In genomic region chr3:75645548-75645947, GRCh38 we compare ENCODE assay signal across 12 cellular contexts. TPM values are rescaled to one million over a fixed set of nuclear protein-coding genes. Genes with fewer than 3 reads are reported as not detected.
DNase-seq lines count a peak whose midpoint lies in the region; TF ChIP-seq lines count a peak whose summit lies in the region.
"Not testable (repeated sequence)": the region's sequence is repeated elsewhere in the genome, so short reads cannot be mapped to it uniquely, and the experiment has no call there.
"Had no signal": no experiment of that assay in that cellular context is flagged by ENCODE, and none has a peak within 500 bp of the region (broad histone marks: within the 10 kb centered on the region; RNA-seq: fewer than 3 reads in every experiment).

No MANE protein-coding gene starts in this region.

- H3K4me3 Mint-ChIP-seq in activated CD4-positive, alpha-beta T cell treated with anti-CD3 and anti-CD28 coated beads, Interleukin-2, amount 10 ng/mL, durations not matched to agents 24 days and 14 days, result not testable (repeated sequence)

- not testable (repeated sequence) for H3K27ac Mint-ChIP-seq in activated CD4-positive, alpha-beta T cell treated with anti-CD3 and anti-CD28 coated beads, Interleukin-2, amount 10 ng/mL, durations not matched to agents 24 days and 14 days

- not testable (repeated sequence) for TF ChIP-seq CTCF in esophagus muscularis mucosa (IDR thresholded peaks at IDR 0.05); neutrophil (IDR thresholded peaks at IDR 0.05)

- not testable (repeated sequence) for H3K27me3 Mint-ChIP-seq in activated CD4-positive, alpha-beta T cell treated with anti-CD3 and anti-CD28 coated beads, Interleukin-2, amount 10 ng/mL, durations not matched to agents 24 days and 14 days

- H3K4me1 Mint-ChIP-seq in activated CD4-positive, alpha-beta T cell treated with anti-CD3 and anti-CD28 coated beads, Interleukin-2, amount 10 ng/mL, durations not matched to agents 24 days and 14 days, result not testable (repeated sequence)

- not testable (repeated sequence) for H3K79me1 ChIP-seq in mesendoderm (ENCODE audit: low read length)

- H4K8ac ChIP-seq in mesendoderm (ENCODE audit: low read depth, low read length), result not testable (repeated sequence)

- H3K27ac ChIP-seq in esophagus muscularis mucosa (replicated peaks in 1 of 4); mesendoderm (ENCODE audit: low read depth, low read length): not testable (repeated sequence)
- H3K27ac ChIP-seq in neutrophil, result peak overlapping the region; percentile 36

- not testable (repeated sequence) for TF ChIP-seq EP300 in esophagus muscularis mucosa (IDR thresholded peaks at IDR 0.05)

- not testable (repeated sequence) for H2BK5ac ChIP-seq in mesendoderm (ENCODE audit: low read length)

- H3K27me3 ChIP-seq in esophagus muscularis mucosa; mesendoderm (ENCODE audit: insufficient read depth, low read length, poor library complexity); neutrophil: not testable (repeated sequence)

- peak; percentile 27 for DNase-seq in activated CD4-positive, alpha-beta T cell treated with anti-CD3 and anti-CD28 coated beads, Interleukin-2, amount 10 ng/mL, durations not matched to agents 24 days and 14 days
- peak; percentile 50 for DNase-seq in esophagus muscularis mucosa (ENCODE audit: extremely low spot score)
- peak; percentile 80 for DNase-seq in mesendoderm

- not testable (repeated sequence) for H3K4ac ChIP-seq in mesendoderm (ENCODE audit: low read depth, low read length)

- not testable (repeated sequence) for H3K36me3 ChIP-seq in esophagus muscularis mucosa; mesendoderm (ENCODE audit: control insufficient read depth, insufficient read depth, low read length); neutrophil

- WGBS in esophagus muscularis mucosa, result 62% methylated on average over 3 of the region's 4 CpGs
- WGBS in mesendoderm (ENCODE audit: extremely low coverage, insufficient coverage, low lambda C conversion rate), result no CpG with 5 or more reads among the region's 4 CpGs

- H3K9me3 ChIP-seq in esophagus muscularis mucosa, neutrophil: not testable (repeated sequence)

- H3K18ac ChIP-seq in mesendoderm (ENCODE audit: low read length), result not testable (repeated sequence)

- TF ChIP-seq POLR2A in esophagus muscularis mucosa (IDR thresholded peaks at IDR 0.05; ENCODE audit: low read depth), result not testable (repeated sequence)

- intact Hi-C loops in activated CD4-positive, alpha-beta T cell treated with anti-CD3 and anti-CD28 coated beads, Interleukin-2, amount 10 ng/mL, durations not matched to agents 24 days and 14 days (cut with micrococcal nuclease), result not testable (repeated sequence)
- intact Hi-C loops in esophagus muscularis mucosa (cut with DNase I), result loop anchor here (10.0 kb wide), 1 partner anchor 351 kb away; no protein-coding TSS in a partner anchor

- not testable (repeated sequence) for H3K36me3 Mint-ChIP-seq in activated CD4-positive, alpha-beta T cell treated with anti-CD3 and anti-CD28 coated beads, Interleukin-2, amount 10 ng/mL, durations not matched to agents 24 days and 14 days (ENCODE audit: low read depth)

- H3K79me2 ChIP-seq in mesendoderm (ENCODE audit: control insufficient read depth, insufficient read depth, low read length), result not testable (repeated sequence)

- not testable (repeated sequence) for H4K5ac ChIP-seq in mesendoderm (ENCODE audit: low read length)

- not testable (repeated sequence) for H3K9ac ChIP-seq in mesendoderm (ENCODE audit: low read length)

- H3K4me3 ChIP-seq in esophagus muscularis mucosa; mesendoderm (ENCODE audit: low read length); neutrophil (ENCODE audit: low read depth in 1 of 2, low read length in 1 of 2): not testable (repeated sequence)

- not testable (repeated sequence) for H3K9me3 Mint-ChIP-seq in activated CD4-positive, alpha-beta T cell treated with anti-CD3 and anti-CD28 coated beads, Interleukin-2, amount 10 ng/mL, durations not matched to agents 24 days and 14 days

- H2BK120ac ChIP-seq in mesendoderm (ENCODE audit: low read depth, low read length), result not testable (repeated sequence)

- not testable (repeated sequence) for H2AK5ac ChIP-seq in mesendoderm (ENCODE audit: low read length)

- H2BK15ac ChIP-seq in mesendoderm (replicated peaks; ENCODE audit: low read depth), result not testable (repeated sequence)

- not testable (repeated sequence) for H3K56ac ChIP-seq in mesendoderm (ENCODE audit: low read length)

- not testable (repeated sequence) for H3K23ac ChIP-seq in mesendoderm (ENCODE audit: low read length)

- not testable (repeated sequence) for H3K4me2 ChIP-seq in mesendoderm (ENCODE audit: low read length)

- H3K4me1 ChIP-seq in esophagus muscularis mucosa (peaks cover 0 to 19% (median 16%) of the 10 kb centered on the region in 4 donors), neutrophil (ENCODE audit: control insufficient read depth in 1 of 2, insufficient read depth in 1 of 2, low read depth in 1 of 2, low read length in 1 of 2) (peaks cover 6 to 29% of the 10 kb centered on the region in 2 experiments)
- not testable (repeated sequence) for H3K4me1 ChIP-seq in mesendoderm (ENCODE audit: control insufficient read depth, low read depth, low read length)

RNA-seq across cellular contexts. Expression of gene FRG2C, which starts 18.6 kb away (rescaled TPM):
- not detected in 2 replicates for total RNA-seq in activated CD4-positive, alpha-beta T cell treated with anti-CD3 and anti-CD28 coated beads, Interleukin-2, amount 10 ng/mL, durations not matched to agents 24 days and 14 days
- not detected for total RNA-seq in esophagus muscularis mucosa
- 0.04 TPM for polyA plus RNA-seq in mesendoderm (2013, experiment 1 of 2)
- 0.06 TPM for polyA plus RNA-seq in mesendoderm (2013, experiment 2 of 2)
- total RNA-seq: A673; CD4-positive, alpha-beta memory T cell; CD4-positive, CD25-positive, alpha-beta regulatory T cell; CD8-positive, alpha-beta memory T cell; G401; GM12878 had no signal
- polyA plus RNA-seq: AG04450; CD14-positive monocyte; CD4-positive, alpha-beta memory T cell; CD4-positive, CD25-positive, alpha-beta regulatory T cell; CD8-positive, alpha-beta memory T cell; GM12878 had no signal

Comparison
In these comparisons a context has a peak if more than half of its experiments do, and no peak if none do; other contexts are left out.
1. DNase-seq: peak in every context shown above with its lines; median percentile 80 in mesendoderm; 50 in esophagus muscularis mucosa; 27 in activated CD4-positive, alpha-beta T cell treated with anti-CD3 and anti-CD28 coated beads, Interleukin-2, amount 10 ng/mL, durations not matched to agents 24 days and 14 days.